ENCODE assay signal across 27 cellular contexts in genomic region chr10:5651086-5651764, GRCh38. TPM values are rescaled to one million over a fixed set of nuclear protein-coding genes. Genes with fewer than 3 reads are reported as not detected.
DNase-seq lines count a peak whose midpoint lies in the region; ATAC-seq, FAIRE-seq and TF ChIP-seq lines count a peak whose summit lies in the region.
"Had no signal": no experiment of that assay in that cellular context is flagged by ENCODE, and none has a peak within 500 bp of the region (broad histone marks: within the 10 kb centered on the region; RNA-seq: fewer than 3 reads in every experiment).

No MANE protein-coding gene starts in this region.

- no peak for TF ChIP-seq EP300 in HepG2 (IDR thresholded peaks at IDR 0.05; ENCODE audit: low read depth in 2 of 2, low read length in 2 of 2)
- TF ChIP-seq EP300 in HepG2 (CRISPR knock-in tag; IDR thresholded peaks at IDR 0.05; ENCODE audit: borderline replicate concordance) = no peak

- peak; percentile 69 for DNase-seq in cardiac septum (ENCODE audit: low spot score)
- DNase-seq in left ventricle myocardium superior = no peak
- DNase-seq in HepG2 (ENCODE audit: low spot score) = no peak
- DNase-seq in spleen = peak; percentile 57
- no peak for DNase-seq in hippocampal formation (lab: John Stamatoyannopoulos, UW)
- no peak for DNase-seq in HUDEP-2 (lab: John Stamatoyannopoulos, UW; ENCODE audit: unreplicated experiment in 76 of 76)
- DNase-seq in NCI-H2227 (lab: John Stamatoyannopoulos, UW; ENCODE audit: unreplicated experiment) = no peak
- no peak for DNase-seq in ACHN
- DNase-seq: activated CD8-positive, alpha-beta T cell treated with anti-CD3 and anti-CD28 coated beads, Interleukin-2, amount 10 ng/mL, durations not matched to agents 7 days and 5 days; activated naive CD4-positive, alpha-beta T cell treated with anti-CD3 and anti-CD28 coated beads, Interleukin-2, amount 50 U/mL, for 16 hours; amygdala; CD4-positive, alpha-beta T cell; DND-41; H7; hypothalamus; Kasumi-1; NCI-H1417 treated with DMSO at 0.1 percent for 48 hours; NCI-H2081; NCI-H526 treated with DMSO at 0.1 percent for 48 hours; nephron progenitor cell; retina; SHP77; stimulated activated CD4-positive, alpha-beta T cell treated with anti-CD3 and anti-CD28 coated beads, Interleukin-12 subunit alpha, Interleukin-12 subunit beta, amount 100 ng/mL, for 4 hours; stimulated activated CD4-positive, alpha-beta T cell treated with anti-CD3 and anti-CD28 coated beads, Interleukin-2, amount 100 ng/mL, for 48 hours had no signal

- TF ChIP-seq POLR2A in HepG2 (IDR thresholded peaks at IDR 0.05; ENCODE audit: insufficient read depth in 1 of 2, low read depth in 2 of 2, low read length in 2 of 2) (no peak), spleen (IDR thresholded peaks at IDR 0.05) (no peak)

- H3K27ac ChIP-seq in HepG2 (ENCODE audit: extremely low read length, insufficient read depth, low read length) (no peak overlapping the region), spleen (no peak overlapping the region)
- H3K27ac ChIP-seq: parathyroid adenoma had no signal

- no TSS peak for BruUV-seq in HepG2 (replicated peaks; lab: Mats Ljungman, UMichigan)

- H4K20me1 ChIP-seq in HepG2 (ENCODE audit: insufficient read depth, low read length) = no peaks in the 10 kb centered on the region

- WGBS in HepG2 (ENCODE audit: low lambda C conversion rate) = 90% methylated on average over 18 of the region's 25 CpGs
- WGBS in spleen, 5 donors = 89 to 95% (median 93%) methylated on average over 22 to 25 of the region's 25 CpGs

- H3K36me3 ChIP-seq in HepG2 (replicated peaks in 1 of 2; ENCODE audit: control insufficient read depth in 1 of 2, insufficient read depth in 2 of 2, low read length in 2 of 2) (peaks cover 1 to 4% of the 10 kb centered on the region in 2 experiments; a peak in 1 of 5 replicates), spleen (peaks cover 0 to 55% (median 0%) of the 10 kb centered on the region in 6 donors)

- no peak overlapping the region for H3K9ac ChIP-seq in HepG2 (ENCODE audit: insufficient read depth, low read depth, low read length)
- H3K9ac ChIP-seq: parathyroid adenoma had no signal

- H2AFZ ChIP-seq in HepG2 (ENCODE audit: low read length) = no peak overlapping the region
- H2AFZ ChIP-seq: parathyroid adenoma had no signal

- FAIRE-seq in HepG2 (lab: Jason Lieb, UNC) = no peak
- FAIRE-seq: D721Med had no signal

- H3K79me2 ChIP-seq in HepG2 (ENCODE audit: insufficient read depth, low read length) = no peaks in the 10 kb centered on the region
- H3K79me2 ChIP-seq: parathyroid adenoma had no signal

- H3K4me1 ChIP-seq in HepG2 (ENCODE audit: insufficient read depth, low read length) (peaks cover 31% of the 10 kb centered on the region), spleen (peaks cover 0 to 19% (median 6%) of the 10 kb centered on the region in 6 donors)
- H3K4me1 ChIP-seq: parathyroid adenoma had no signal

- intact Hi-C loops in cardiac septum (cut with DNase I) = no loop called here
- intact Hi-C loops in left ventricle myocardium superior (cut with micrococcal nuclease) = no loop called here
- intact Hi-C loops in HepG2 (cut with micrococcal nuclease; ENCODE audit: unreplicated experiment) = no loop called here
- intact Hi-C loops in spleen (cut with DNase I; ENCODE audit: low total_unique reads) = no loop called here

- POLR2A ChIA-PET in HepG2 (lab: Yijun Ruan, JAX) = interaction anchor here (1.1 to 1.3 kb wide), 2 partner anchors 9 to 33 kb away, joined by 3 read pairs; partner anchors contain the start of gene TASOR2

- H3K9me3 ChIP-seq in HepG2 (ENCODE audit: low read length) (no peaks in the 10 kb centered on the region), spleen (no peaks in the 10 kb centered on the region)

- no peak overlapping the region for H3K4me2 ChIP-seq in HepG2 (ENCODE audit: low read depth, low read length)

- in situ Hi-C loops in HepG2 (cut with HindIII; ENCODE audit: extremely low pct_ligation_motif_present, low pct_unique_long_range_greater_than_20kb) = no loop called here
- in situ Hi-C loops in ACHN (cut with HindIII; ENCODE audit: low pct_ligation_motif_present, low pct_unique_long_range_greater_than_20kb, low sequenced_read_pairs) = no loop called here

- H3K4me3 ChIP-seq in HepG2 (replicated peaks in 1 of 3; ENCODE audit: insufficient read depth in 1 of 3, low read depth in 2 of 3, low read length in 3 of 3) = no peak overlapping the region
- no peak overlapping the region for H3K4me3 ChIP-seq in spleen

- TF ChIP-seq RAD21 in HepG2 (CRISPR knock-in tag; IDR thresholded peaks at IDR 0.05) = no peak

- no peak for ATAC-seq in left ventricle myocardium superior
- ATAC-seq in HepG2 = 0 out of 3 replicates have a peak, but pooled peaks have one; percentile 13
- ATAC-seq: activated CD8-positive, alpha-beta T cell treated with anti-CD3 and anti-CD28 coated beads, Interleukin-2, amount 10 ng/mL, durations not matched to agents 7 days and 5 days; activated T-helper 17 cell treated with anti-CD3 and anti-CD28 coated beads, Interleukin-2, amount 50 U/mL, for 72 hours had no signal

- CTCF ChIA-PET in HepG2 (lab: Yijun Ruan, JAX; ENCODE audit: low intra/inter-chr PET ratio, low total read pairs) = no interaction called here

- TF ChIP-seq CTCF in HepG2 (CRISPR knock-in tag; IDR thresholded peaks at IDR 0.05) (no peak), spleen (IDR thresholded peaks at IDR 0.05 in 8 of 11, conservative IDR thresholded peaks at IDR 0.05 in 3 of 11) (no peak)

- H3K27me3 ChIP-seq in HepG2 (ENCODE audit: control insufficient read depth in 1 of 2, insufficient read depth in 2 of 2, low read length in 2 of 2) (no peaks in the 10 kb centered on the region), spleen (replicated peaks in 1 of 7) (no peaks in the 10 kb centered on the region)

RNA-seq across cellular contexts. Expression of gene ASB13, which starts 15.2 kb away (rescaled TPM):
- 10.2 TPM for total RNA-seq in cardiac septum
- 16.4 TPM for total RNA-seq in left ventricle myocardium superior
- total RNA-seq in HepG2 (2016; rRNA removed; fragmentation: Illumina TruSeq; extraction: Trizol) = 15.4 and 17.5 TPM in 2 replicates
- total RNA-seq in HepG2 (2016; cell fraction: cytosol; rRNA removed; fragmentation: Illumina TruSeq; extraction: Trizol; ENCODE audit: low read depth) = 3.3 and 4.7 TPM in 2 replicates
- total RNA-seq in HepG2 (2016; cell fraction: insoluble cytoplasmic fraction; rRNA removed; fragmentation: Illumina TruSeq; extraction: Trizol) = 15.6 and 18.5 TPM in 2 replicates
- total RNA-seq in HepG2 (2016; cell fraction: membrane; rRNA removed; fragmentation: Illumina TruSeq; extraction: Trizol) = 14.1 and 16.1 TPM in 2 replicates
- total RNA-seq in HepG2 (2016; cell fraction: nucleus; rRNA removed; fragmentation: Illumina TruSeq; extraction: Trizol) = 7.1 and 7.5 TPM in 2 replicates
- polyA plus RNA-seq in HepG2 (2011; rRNA removed) = 9.3 and 12.7 TPM in 2 replicates
- 12.4 and 12.5 TPM in 2 replicates for polyA plus RNA-seq in HepG2 (2011; cell fraction: cytosol; rRNA removed)
- polyA plus RNA-seq in HepG2 (2011; cell fraction: nucleus; rRNA removed) = 7.4 and 9.5 TPM in 2 replicates
- polyA plus RNA-seq in HepG2 (2012) = 12.8 and 15.5 TPM in 2 replicates
- 4.6 and 4.7 TPM in 2 replicates for polyA plus RNA-seq in HepG2 (2016; cell fraction: cytosol; fragmentation: Illumina TruSeq; extraction: Trizol; ENCODE audit: low read depth)
- polyA plus RNA-seq in HepG2 (2016; cell fraction: insoluble cytoplasmic fraction; fragmentation: Illumina TruSeq; extraction: Trizol; ENCODE audit: low read depth) = 12.6 and 16.4 TPM in 2 replicates
- polyA plus RNA-seq in HepG2 (2016; cell fraction: membrane; fragmentation: Illumina TruSeq; extraction: Trizol; ENCODE audit: low read depth) = 10.4 and 12.4 TPM in 2 replicates
- 12.4 and 14.5 TPM in 2 replicates for polyA plus RNA-seq in HepG2 (2016; cell fraction: nucleus; fragmentation: Illumina TruSeq; extraction: Trizol; ENCODE audit: insufficient read depth, low read depth)
- polyA minus RNA-seq in HepG2 (2011; rRNA and poly(A)+ RNA removed; ENCODE audit: low replicate concordance) = 31.7 and 36.4 TPM in 2 replicates
- polyA minus RNA-seq in HepG2 (2011; cell fraction: cytosol; rRNA and poly(A)+ RNA removed) = 10.6 and 14.5 TPM in 2 replicates
- polyA minus RNA-seq in HepG2 (2011; cell fraction: nucleus; rRNA and poly(A)+ RNA removed) = 5.5 and 7.7 TPM in 2 replicates
- total RNA-seq in spleen = 10 to 100 TPM; 17.0 to 29.6 (median 21.6) TPM
- polyA plus RNA-seq in spleen = 10 to 100 TPM; 17.7 to 25.4 (median 25.1) TPM

RNA-seq across cellular contexts. Expression of gene TASOR2, which starts 33.4 kb away (rescaled TPM):
- total RNA-seq in cardiac septum = 38.8 TPM
- total RNA-seq in left ventricle myocardium superior = 33.6 TPM
- total RNA-seq in HepG2 (2016; rRNA removed; fragmentation: Illumina TruSeq; extraction: Trizol) = 55.3 and 58.9 TPM in 2 replicates
- 67.3 and 69.4 TPM in 2 replicates for total RNA-seq in HepG2 (2016; cell fraction: cytosol; rRNA removed; fragmentation: Illumina TruSeq; extraction: Trizol; ENCODE audit: low read depth)
- total RNA-seq in HepG2 (2016; cell fraction: insoluble cytoplasmic fraction; rRNA removed; fragmentation: Illumina TruSeq; extraction: Trizol) = 51.2 and 60.5 TPM in 2 replicates
- total RNA-seq in HepG2 (2016; cell fraction: membrane; rRNA removed; fragmentation: Illumina TruSeq; extraction: Trizol) = 44.6 and 47.7 TPM in 2 replicates
- total RNA-seq in HepG2 (2016; cell fraction: nucleus; rRNA removed; fragmentation: Illumina TruSeq; extraction: Trizol) = 95.9 and 108 TPM in 2 replicates
- polyA plus RNA-seq in HepG2 (2011; rRNA removed) = 22.8 and 24.2 TPM in 2 replicates
- 8.9 and 13.1 TPM in 2 replicates for polyA plus RNA-seq in HepG2 (2011; cell fraction: cytosol; rRNA removed)
- polyA plus RNA-seq in HepG2 (2011; cell fraction: nucleus; rRNA removed) = 30.2 and 31.2 TPM in 2 replicates
- polyA plus RNA-seq in HepG2 (2012) = 23.3 and 26.9 TPM in 2 replicates
- polyA plus RNA-seq in HepG2 (2016; cell fraction: cytosol; fragmentation: Illumina TruSeq; extraction: Trizol; ENCODE audit: low read depth) = 0.58 and 1.1 TPM in 2 replicates
- polyA plus RNA-seq in HepG2 (2016; cell fraction: insoluble cytoplasmic fraction; fragmentation: Illumina TruSeq; extraction: Trizol; ENCODE audit: low read depth) = 26.8 and 27.2 TPM in 2 replicates
- polyA plus RNA-seq in HepG2 (2016; cell fraction: membrane; fragmentation: Illumina TruSeq; extraction: Trizol; ENCODE audit: low read depth) = 2.9 and 4.0 TPM in 2 replicates
- 68.3 and 79.1 TPM in 2 replicates for polyA plus RNA-seq in HepG2 (2016; cell fraction: nucleus; fragmentation: Illumina TruSeq; extraction: Trizol; ENCODE audit: insufficient read depth, low read depth)
- polyA minus RNA-seq in HepG2 (2011; rRNA and poly(A)+ RNA removed; ENCODE audit: low replicate concordance) = 27.6 and 45.1 TPM in 2 replicates
- 30.7 and 32.8 TPM in 2 replicates for polyA minus RNA-seq in HepG2 (2011; cell fraction: cytosol; rRNA and poly(A)+ RNA removed)
- 132 and 137 TPM in 2 replicates for polyA minus RNA-seq in HepG2 (2011; cell fraction: nucleus; rRNA and poly(A)+ RNA removed)
- 10 to 100 TPM; 58.3 to 87.9 (median 72.6) TPM for total RNA-seq in spleen
- polyA plus RNA-seq in spleen = 10 to 100 TPM in 2 of 3 donors, 1 to 10 TPM in 1; 9.5 to 11.3 (median 10.1) TPM

Comparison
In these comparisons a context has a peak if more than half of its experiments do, and no peak if none do; other contexts are left out.
1. DNase-seq: peak in cardiac septum (single experiment) and spleen (single experiment); none in left ventricle myocardium superior (single experiment), HepG2 (single experiment), hippocampal formation (0 of 2), HUDEP-2 (0 of 76), NCI-H2227 (single experiment) and ACHN (single experiment).